Comparison of ENCODE assay signal across 8 cellular contexts in genomic region chr10:92593553-92594046, GRCh38. TPM values are rescaled to one million over a fixed set of nuclear protein-coding genes. Genes with fewer than 3 reads are reported as not detected.
A peak's percentile ranks its signal among the peaks of the same experiment; 100 is the strongest.
DNase-seq lines count a peak whose midpoint lies in the region; ATAC-seq lines count a peak whose summit lies in the region.

No MANE protein-coding gene starts in this region.

- no peaks in the 10 kb centered on the region for H3K27me3 ChIP-seq in subcutaneous abdominal adipose tissue (ENCODE audit: control insufficient read depth in 5 of 5, insufficient read depth in 4 of 5, low read length in 5 of 5)

- CTCF ChIA-PET in activated CD4-positive, alpha-beta T cell treated with anti-CD3 and anti-CD28 coated beads, Interleukin-2, amount 10 ng/mL, durations not matched to agents 7 days and 5 days (lab: Charles Lee), result no interaction called here
- CTCF ChIA-PET in activated CD4-positive, alpha-beta memory T cell treated with anti-CD3 and anti-CD28 coated beads, Interleukin-2, amount 10 ng/mL, durations not matched to agents 7 days and 5 days (lab: Charles Lee), result interaction anchor here (1.6 kb wide), 1 partner anchor 20 kb away, joined by 3 read pairs; the partner anchor contains the start of gene IDE

- no peaks in the 10 kb centered on the region for H3K36me3 ChIP-seq in subcutaneous abdominal adipose tissue (ENCODE audit: control insufficient read depth in 5 of 5, insufficient read depth in 5 of 5, low read length in 5 of 5)

- H3K9me3 ChIP-seq in iPS-18c (ENCODE audit: control insufficient read depth, insufficient read depth, low read length), result no peaks in the 10 kb centered on the region
- no peaks in the 10 kb centered on the region for H3K9me3 ChIP-seq in subcutaneous abdominal adipose tissue (ENCODE audit: control insufficient read depth in 5 of 5, low read length in 5 of 5)

- H3K4me1 Mint-ChIP-seq in activated CD4-positive, alpha-beta T cell treated with anti-CD3 and anti-CD28 coated beads, Interleukin-2, amount 10 ng/mL, durations not matched to agents 7 days and 5 days, result peaks cover 59% of the 10 kb centered on the region
- peaks cover 56% of the 10 kb centered on the region for H3K4me1 Mint-ChIP-seq in activated CD4-positive, alpha-beta memory T cell treated with anti-CD3 and anti-CD28 coated beads, Interleukin-2, amount 10 ng/mL, durations not matched to agents 7 days and 5 days

- H3K9ac ChIP-seq in subcutaneous abdominal adipose tissue (ENCODE audit: low read length in 5 of 5), result peak overlapping the region in 3 of 5 donors; percentile 56 to 84 (median 77)

- peaks cover 0 to 27% (median 18%) of the 10 kb centered on the region in 5 donors for H3K4me1 ChIP-seq in subcutaneous abdominal adipose tissue (ENCODE audit: control insufficient read depth in 5 of 5, insufficient read depth in 5 of 5, low read length in 5 of 5)

- H3K27ac Mint-ChIP-seq in activated CD4-positive, alpha-beta T cell treated with anti-CD3 and anti-CD28 coated beads, Interleukin-2, amount 10 ng/mL, durations not matched to agents 7 days and 5 days, result peak overlapping the region; percentile 100
- H3K27ac Mint-ChIP-seq in activated CD4-positive, alpha-beta memory T cell treated with anti-CD3 and anti-CD28 coated beads, Interleukin-2, amount 10 ng/mL, durations not matched to agents 7 days and 5 days, result peak overlapping the region; percentile 100

- DNase-seq in activated CD4-positive, alpha-beta T cell treated with anti-CD3 and anti-CD28 coated beads, Interleukin-2, amount 10 ng/mL, durations not matched to agents 7 days and 5 days, result no peak
- no peak for DNase-seq in activated CD4-positive, alpha-beta T cell treated with anti-CD3 and anti-CD28 coated beads for 4 hours
- DNase-seq in activated CD4-positive, alpha-beta memory T cell treated with anti-CD3 and anti-CD28 coated beads, Interleukin-2, amount 10 ng/mL, durations not matched to agents 7 days and 5 days, result no peak
- DNase-seq in HuH-7.5 (ENCODE audit: low spot score), result no peak

- H3K4me3 ChIP-seq in iPS-18c (ENCODE audit: insufficient read depth, low read depth, low read length), result peak overlapping the region; percentile 83
- H3K4me3 ChIP-seq in subcutaneous abdominal adipose tissue (ENCODE audit: low read depth in 1 of 5, low read length in 5 of 5), result peak overlapping the region; percentile 48 to 81 (median 76)

- peaks cover 35% of the 10 kb centered on the region for H3K36me3 Mint-ChIP-seq in activated CD4-positive, alpha-beta T cell treated with anti-CD3 and anti-CD28 coated beads, Interleukin-2, amount 10 ng/mL, durations not matched to agents 7 days and 5 days (ENCODE audit: low read depth)
- H3K36me3 Mint-ChIP-seq in activated CD4-positive, alpha-beta memory T cell treated with anti-CD3 and anti-CD28 coated beads, Interleukin-2, amount 10 ng/mL, durations not matched to agents 7 days and 5 days (ENCODE audit: low read depth), result peaks cover 36% of the 10 kb centered on the region

- peak overlapping the region; percentile 95 for H3K4me3 Mint-ChIP-seq in activated CD4-positive, alpha-beta T cell treated with anti-CD3 and anti-CD28 coated beads, Interleukin-2, amount 10 ng/mL, durations not matched to agents 7 days and 5 days
- peak overlapping the region; percentile 96 for H3K4me3 Mint-ChIP-seq in activated CD4-positive, alpha-beta memory T cell treated with anti-CD3 and anti-CD28 coated beads, Interleukin-2, amount 10 ng/mL, durations not matched to agents 7 days and 5 days

- H3K27me3 Mint-ChIP-seq in activated CD4-positive, alpha-beta T cell treated with anti-CD3 and anti-CD28 coated beads, Interleukin-2, amount 10 ng/mL, durations not matched to agents 7 days and 5 days, result no peaks in the 10 kb centered on the region
- no peaks in the 10 kb centered on the region for H3K27me3 Mint-ChIP-seq in activated CD4-positive, alpha-beta memory T cell treated with anti-CD3 and anti-CD28 coated beads, Interleukin-2, amount 10 ng/mL, durations not matched to agents 7 days and 5 days

- peak overlapping the region; percentile 91 for H3K27ac ChIP-seq in subcutaneous abdominal adipose tissue (ENCODE audit: low read depth, low read length)

- H3K9me3 Mint-ChIP-seq in activated CD4-positive, alpha-beta T cell treated with anti-CD3 and anti-CD28 coated beads, Interleukin-2, amount 10 ng/mL, durations not matched to agents 7 days and 5 days, result no peaks in the 10 kb centered on the region
- H3K9me3 Mint-ChIP-seq in activated CD4-positive, alpha-beta memory T cell treated with anti-CD3 and anti-CD28 coated beads, Interleukin-2, amount 10 ng/mL, durations not matched to agents 7 days and 5 days, result no peaks in the 10 kb centered on the region

- POLR2A ChIA-PET in activated CD4-positive, alpha-beta T cell treated with anti-CD3 and anti-CD28 coated beads, Interleukin-2, amount 10 ng/mL, durations not matched to agents 7 days and 5 days (lab: Charles Lee), result no interaction called here
- POLR2A ChIA-PET in activated CD4-positive, alpha-beta memory T cell treated with anti-CD3 and anti-CD28 coated beads, Interleukin-2, amount 10 ng/mL, durations not matched to agents 7 days and 5 days (lab: Charles Lee), result interaction anchor here (0.8 to 2.0 kb wide), 8 partner anchors 9 to 795 kb away, joined by 3 to 14 read pairs (median 4); partner anchors contain the start of genes EXOC6, HHEX, IDE and TNKS2

- ATAC-seq in HG02642 (IDR thresholded peaks at IDR 0.05; ENCODE audit: poor library complexity, unreplicated experiment) (no peak), HG03521 (IDR thresholded peaks at IDR 0.05; ENCODE audit: unreplicated experiment) (no peak)

RNA-seq across cellular contexts. Expression of gene KIF11, which starts 0.7 kb away (rescaled TPM):
- total RNA-seq in activated CD4-positive, alpha-beta T cell treated with anti-CD3 and anti-CD28 coated beads, Interleukin-2, amount 10 ng/mL, durations not matched to agents 7 days and 5 days, result 100 to 1,000 TPM in 1 of 2 experiments, 10 to 100 TPM in 1; 89.8 to 105 TPM
- 10 to 100 TPM; 78.5 to 79.5 TPM for total RNA-seq in activated CD4-positive, alpha-beta memory T cell treated with anti-CD3 and anti-CD28 coated beads, Interleukin-2, amount 10 ng/mL, durations not matched to agents 7 days and 5 days

RNA-seq across cellular contexts. Expression of gene IDE, which starts 19.7 kb away (rescaled TPM):
- 10 to 100 TPM; 21.7 to 29.0 TPM for total RNA-seq in activated CD4-positive, alpha-beta T cell treated with anti-CD3 and anti-CD28 coated beads, Interleukin-2, amount 10 ng/mL, durations not matched to agents 7 days and 5 days
- total RNA-seq in activated CD4-positive, alpha-beta memory T cell treated with anti-CD3 and anti-CD28 coated beads, Interleukin-2, amount 10 ng/mL, durations not matched to agents 7 days and 5 days, result 10 to 100 TPM; 24.6 to 27.9 TPM
